In genomic region chr2:69577467-69578200, GRCh38 we compare ENCODE assay signal across 13 cellular contexts.
DNase-seq lines count a peak whose midpoint lies in the region; ATAC-seq and TF ChIP-seq lines count a peak whose summit lies in the region.
"Had no signal": no experiment of that assay in that cellular context is flagged by ENCODE, and none has a peak within 500 bp of the region (broad histone marks: within the 10 kb centered on the region; RNA-seq: fewer than 3 reads in every experiment).

No MANE protein-coding gene starts in this region.

- no peak overlapping the region for H3K4me3 Mint-ChIP-seq in GM23338
- H3K4me3 Mint-ChIP-seq in central memory CD8-positive, alpha-beta T cell: no peak overlapping the region
- H3K4me3 Mint-ChIP-seq: activated CD4-positive, alpha-beta T cell treated with anti-CD3 and anti-CD28 coated beads, Interleukin-2, amount 10 ng/mL, durations not matched to agents 7 days and 5 days; B cell had no signal

- H3F3A ChIP-seq in GM23338 (replicated peaks; ENCODE audit: low read depth): no peaks in the 10 kb centered on the region

- peak; percentile 18 for ATAC-seq in GM23338
- ATAC-seq in central memory CD8-positive, alpha-beta T cell (replicated peaks; ENCODE audit: extremely low read depth, poor library complexity, severe bottlenecking): no peak
- no peak for ATAC-seq in HG03025 (IDR thresholded peaks at IDR 0.05; ENCODE audit: low FRiP score, unreplicated experiment)
- no peak for ATAC-seq in HG02938 (IDR thresholded peaks at IDR 0.05; ENCODE audit: unreplicated experiment)
- no peak for ATAC-seq in GM21526 (IDR thresholded peaks at IDR 0.05; ENCODE audit: low FRiP score, unreplicated experiment)

- H3K4me3 ChIP-seq in BLaER1: no peak overlapping the region
- H3K4me3 ChIP-seq in GM23338: no peak overlapping the region
- H3K4me3 ChIP-seq: cardiac muscle cell, prostate gland had no signal

- H3K36me3 ChIP-seq in BLaER1: peaks cover 29% of the 10 kb centered on the region
- no peaks in the 10 kb centered on the region for H3K36me3 ChIP-seq in GM23338 (ENCODE audit: insufficient read depth)
- H3K36me3 ChIP-seq: cardiac muscle cell, prostate gland had no signal

- H2AFZ ChIP-seq in GM23338: no peak overlapping the region

- H3K36me3 Mint-ChIP-seq in GM23338 (ENCODE audit: low read depth): no peaks in the 10 kb centered on the region
- H3K36me3 Mint-ChIP-seq in central memory CD8-positive, alpha-beta T cell (ENCODE audit: insufficient read depth): peaks cover 7% of the 10 kb centered on the region

- H3K9ac ChIP-seq in BLaER1: no peak overlapping the region

- peaks cover 4% of the 10 kb centered on the region for H3K27me3 Mint-ChIP-seq in GM23338 (ENCODE audit: insufficient read depth, low read depth, poor library complexity)
- H3K27me3 Mint-ChIP-seq in central memory CD8-positive, alpha-beta T cell: no peaks in the 10 kb centered on the region
- H3K27me3 Mint-ChIP-seq: activated CD4-positive, alpha-beta T cell treated with anti-CD3 and anti-CD28 coated beads, Interleukin-2, amount 10 ng/mL, durations not matched to agents 7 days and 5 days had no signal

- peaks cover 42% of the 10 kb centered on the region for H3K4me1 Mint-ChIP-seq in GM23338
- peaks cover 86% of the 10 kb centered on the region for H3K4me1 Mint-ChIP-seq in central memory CD8-positive, alpha-beta T cell

- TF ChIP-seq CTCF in GM23338 (conservative IDR thresholded peaks at IDR 0.05; ENCODE audit: low read depth in 2 of 2): no peak

- H3K9me3 Mint-ChIP-seq in GM23338: no peaks in the 10 kb centered on the region
- no peaks in the 10 kb centered on the region for H3K9me3 Mint-ChIP-seq in central memory CD8-positive, alpha-beta T cell
- H3K9me3 Mint-ChIP-seq: activated CD4-positive, alpha-beta T cell treated with anti-CD3 and anti-CD28 coated beads, Interleukin-2, amount 10 ng/mL, durations not matched to agents 7 days and 5 days had no signal

- H3K27ac ChIP-seq in BLaER1: no peak overlapping the region; the same call in 1 of the 2 replicates
- H3K27ac ChIP-seq in GM23338 (ENCODE audit: low read depth): no peak overlapping the region
- H3K27ac ChIP-seq: cardiac muscle cell, prostate gland had no signal

- H3K4me1 ChIP-seq in BLaER1 (peaks cover 45% of the 10 kb centered on the region), GM23338 (ENCODE audit: insufficient read depth) (peaks cover 14% of the 10 kb centered on the region; the same call in 1 of the 2 replicates)
- H3K4me1 ChIP-seq: prostate gland had no signal

- H4K20me1 ChIP-seq in BLaER1: peaks cover 47% of the 10 kb centered on the region
- no peaks in the 10 kb centered on the region; the same call in 1 of the 2 replicates for H4K20me1 ChIP-seq in GM23338 (replicated peaks; ENCODE audit: insufficient read depth)

- peaks cover 12% of the 10 kb centered on the region; the same call in 1 of the 2 replicates for H3K9me2 ChIP-seq in GM23338 (ENCODE audit: insufficient read depth)

- peak overlapping the region; percentile 74; the same call in 1 of the 2 replicates for H3K27ac Mint-ChIP-seq in GM23338
- H3K27ac Mint-ChIP-seq in central memory CD8-positive, alpha-beta T cell (ENCODE audit: low read depth): peak overlapping the region; percentile 75
- H3K27ac Mint-ChIP-seq: activated CD4-positive, alpha-beta T cell treated with anti-CD3 and anti-CD28 coated beads, Interleukin-2, amount 10 ng/mL, durations not matched to agents 7 days and 5 days; B cell had no signal

- peak overlapping the region; percentile 10; the same call in 1 of the 2 replicates for H3K4me2 ChIP-seq in BLaER1
- H3K4me2 ChIP-seq in GM23338: no peak overlapping the region

- DNase-seq in GM23338 (ENCODE audit: low spot score) (no peak), myocyte (ENCODE audit: low read depth) (peak; percentile 91), activated gamma-delta T cell treated with Interleukin-2 at 50 U/mL for 16 hours (no peak)
- DNase-seq in central memory CD8-positive, alpha-beta T cell (ENCODE audit: low spot score in 2 of 2): no peak
- DNase-seq: activated CD4-positive, alpha-beta T cell treated with anti-CD3 and anti-CD28 coated beads, Interleukin-2, amount 10 ng/mL, durations not matched to agents 7 days and 5 days; activated effector memory CD4-positive, alpha-beta T cell treated with Interleukin-2 at 50 U/mL for 16 hours had no signal

- 0 out of 2 replicates have a peak, but pooled peaks cover 7% of the 10 kb centered on the region for H3K9me3 ChIP-seq in BLaER1
- H3K9me3 ChIP-seq: prostate gland had no signal

- H3K27me3 ChIP-seq in BLaER1: no peaks in the 10 kb centered on the region
- H3K27me3 ChIP-seq in GM23338 (ENCODE audit: insufficient read depth): no peaks in the 10 kb centered on the region
- H3K27me3 ChIP-seq: cardiac muscle cell had no signal

- peaks cover 23% of the 10 kb centered on the region for H3K79me2 ChIP-seq in GM23338 (replicated peaks; ENCODE audit: insufficient read depth)

TF ChIP-seq in GM23338, 12 proteins besides CTCF, POLR2A, EP300 and RAD21:
- no peak for TF ChIP-seq STAT1 (IDR thresholded peaks at IDR 0.05; ENCODE audit: unreplicated experiment)
- no peak for TF ChIP-seq ZNF114 (CRISPR knock-in tag; IDR thresholded peaks at IDR 0.05)
- TF ChIP-seq CREB1 (CRISPR knock-in tag; IDR thresholded peaks at IDR 0.05; ENCODE audit: low read depth): no peak
- TF ChIP-seq EZH2 (IDR thresholded peaks at IDR 0.05; ENCODE audit: low read depth, unreplicated experiment): no peak
- TF ChIP-seq REST (IDR thresholded peaks at IDR 0.05; ENCODE audit: unreplicated experiment): no peak
TF ChIP-seq in GM23338: peak in this region for 0.
